Comparison of ENCODE assay signal across 19 cellular contexts in genomic region chr19:30684613-30685012, GRCh38.
"Had no signal": no experiment of that assay in that cellular context is flagged by ENCODE, and none has a peak within 500 bp of the region (broad histone marks: within the 10 kb centered on the region; RNA-seq: fewer than 3 reads in every experiment).

No MANE protein-coding gene starts in this region.

- H3K9ac ChIP-seq: SK-N-SH had no signal

- H3K9me2 ChIP-seq: SK-N-SH had no signal

- H3K27ac ChIP-seq: SJSA1 had no signal

- DNase-seq: KBM-7, MV-4-11, NCI-H1048, NCI-H1105, NCI-H1417, NCI-H1436 treated with DMSO at 0.1 percent for 48 hours, NCI-H1694, NCI-H187 treated with DMSO at 0.1 percent for 48 hours, NCI-H2029 treated with DMSO at 0.1 percent for 48 hours, NCI-H2171 treated with DMSO at 0.1 percent for 48 hours, NCI-H345, NCI-H446 treated with DMSO at 0.1 percent for 48 hours, NCI-H510A treated with DMSO at 0.1 percent for 48 hours, NCI-H526, Right ventricle myocardium superior, RPMI8226, SIG-M5, SK-N-SH had no signal

- H3K4me2 ChIP-seq: SK-N-SH had no signal

- H3K4me3 ChIP-seq: SJSA1 had no signal

- H3K27me3 ChIP-seq: SJSA1 had no signal

- H3K9me3 ChIP-seq: SJSA1, SK-N-SH had no signal

- H3K36me3 ChIP-seq: SJSA1 had no signal
